15 cellular contexts compared by ENCODE assay signal in the genomic region with DNA sequence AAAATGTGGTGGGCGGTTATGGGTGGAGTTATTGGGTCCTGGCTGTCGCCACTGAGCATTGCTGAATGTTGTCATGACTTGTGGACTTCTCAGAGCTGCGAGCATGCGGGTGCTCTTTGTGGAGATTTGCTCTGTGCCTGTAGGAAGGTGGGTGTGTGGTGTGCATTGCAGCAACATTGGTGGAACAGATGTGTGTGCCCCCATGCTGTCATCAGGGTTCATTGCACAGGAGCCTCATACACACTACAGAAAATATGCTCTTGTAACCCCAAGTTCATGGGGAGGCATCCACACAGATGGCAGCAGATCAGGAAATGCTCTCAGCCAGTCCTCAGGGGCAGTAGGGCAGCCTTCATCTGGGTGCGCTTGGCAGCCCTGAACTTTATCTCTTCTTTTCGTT. TPM values are rescaled to one million over a fixed set of nuclear protein-coding genes. Genes with fewer than 3 reads are reported as not detected.
DNase-seq lines count a peak whose midpoint lies in the region; ATAC-seq and TF ChIP-seq lines count a peak whose summit lies in the region.
"Had no signal": no experiment of that assay in that cellular context is flagged by ENCODE, and none has a peak within 500 bp of the region (broad histone marks: within the 10 kb centered on the region; RNA-seq: fewer than 3 reads in every experiment).

No MANE protein-coding gene starts in this region.

- H3K4me3 ChIP-seq in choroid plexus epithelial cell (ENCODE audit: low read depth, low read length) (no peak overlapping the region), neutrophil (ENCODE audit: low read depth in 1 of 2, low read length in 1 of 2) (no peak overlapping the region)
- H3K4me3 ChIP-seq: smooth muscle cell had no signal

- TF ChIP-seq CTCF in choroid plexus epithelial cell (conservative IDR thresholded peaks at IDR 0.05; ENCODE audit: low read depth, low read length) (peak; percentile 39), neutrophil (IDR thresholded peaks at IDR 0.05) (no peak)

- no peaks in the 10 kb centered on the region for H3K4me1 ChIP-seq in neutrophil (ENCODE audit: control insufficient read depth in 1 of 2, insufficient read depth in 1 of 2, low read depth in 1 of 2, low read length in 1 of 2)

- intact Hi-C loops in Right ventricle myocardium inferior (cut with DNase I): no loop called here

- H3K27ac ChIP-seq in neutrophil: peak overlapping the region; percentile 30

- no peaks in the 10 kb centered on the region for H3K27me3 ChIP-seq in neutrophil

- DNase-seq in NCI-H2171 treated with DMSO at 0.1 percent for 48 hours (lab: John Stamatoyannopoulos, UW) (peak; percentile 34), NCI-H2171 (lab: John Stamatoyannopoulos, UW) (no peak), M059J (ENCODE audit: low read depth) (peak; percentile 10), choroid plexus epithelial cell (ENCODE audit: low read depth) (peak; percentile 42), Right ventricle myocardium inferior (ENCODE audit: missing footprints) (no peak), SIG-M5 (lab: John Stamatoyannopoulos, UW) (no peak)
- DNase-seq: Calu3, caudate nucleus, mammary epithelial cell, NCI-H1694, NCI-H526 treated with DMSO at 0.1 percent for 48 hours, SHP77 treated with DMSO at 0.1 percent for 48 hours had no signal

- peaks cover 81% of the 10 kb centered on the region for H3K36me3 ChIP-seq in neutrophil

- ATAC-seq in Right ventricle myocardium inferior (no peak), esophagus mucosa (no peak)

- no peaks in the 10 kb centered on the region for H3K9me3 ChIP-seq in neutrophil

RNA-seq across cellular contexts. Expression of gene PHF2, which starts 55.9 kb away (rescaled TPM):
- total RNA-seq in M059J (2014; rRNA removed; shearing (Covaris generic)): 18.8 and 22.6 TPM in 2 replicates
- 28.7 TPM for total RNA-seq in Right ventricle myocardium inferior
- total RNA-seq in esophagus mucosa: 12.1 TPM

Comparison
In these comparisons a context has a peak if more than half of its experiments do, and no peak if none do; other contexts are left out.
1. DNase-seq: peak in NCI-H2171 treated with DMSO at 0.1 percent for 48 hours (single experiment), M059J (single experiment) and choroid plexus epithelial cell (single experiment); none in NCI-H2171 (single experiment), Right ventricle myocardium inferior (single experiment) and SIG-M5 (single experiment).